Comparison of ENCODE assay signal across 8 cellular contexts in genomic region chr6:44630125-44631028, GRCh38.
DNase-seq lines count a peak whose midpoint lies in the region; ATAC-seq and TF ChIP-seq lines count a peak whose summit lies in the region.

No MANE protein-coding gene starts in this region.

- peaks cover 0 to 31% (median 0%) of the 10 kb centered on the region in 4 donors for H3K27me3 ChIP-seq in esophagus muscularis mucosa
- H3K27me3 ChIP-seq in osteoblast (ENCODE audit: insufficient read depth, low read length) = peaks cover 4% of the 10 kb centered on the region

- ATAC-seq in Right ventricle myocardium superior (ENCODE audit: poor library complexity) = peak; percentile 57
- ATAC-seq in GM19395 (IDR thresholded peaks at IDR 0.05; ENCODE audit: unreplicated experiment) = no peak

- WGBS in esophagus muscularis mucosa = 39% methylated on average over 10 of the region's 10 CpGs

- H3K9me3 ChIP-seq in esophagus muscularis mucosa = no peaks in the 10 kb centered on the region
- no peaks in the 10 kb centered on the region for H3K9me3 ChIP-seq in osteoblast (ENCODE audit: low read depth, low read length)

- intact Hi-C loops in Right ventricle myocardium superior (cut with DNase I) (loop anchor here (10.0 kb wide), 1 partner anchor 146 kb away; no protein-coding TSS in a partner anchor), cardiac septum (cut with DNase I) (no loop called here), esophagus muscularis mucosa (cut with DNase I) (no loop called here)

- peak; percentile 48 for DNase-seq in Right ventricle myocardium superior
- DNase-seq in cardiac septum (ENCODE audit: low spot score) = no peak
- peak; percentile 57 for DNase-seq in NAMALWA (ENCODE audit: low spot score)
- peak; percentile 57 for DNase-seq in UCSD-AML1 (lab: John Stamatoyannopoulos, UW; ENCODE audit: unreplicated experiment)
- no peak for DNase-seq in esophagus muscularis mucosa (ENCODE audit: extremely low spot score)
- peak; percentile 96 for DNase-seq in osteoblast (ENCODE audit: insufficient read length, low spot score, missing footprints)
- DNase-seq in activated gamma-delta T cell treated with Interleukin-2 at 50 U/mL for 16 hours = no peak

- no peaks in the 10 kb centered on the region for H3K79me2 ChIP-seq in osteoblast (ENCODE audit: insufficient read depth, low read length)

- peak overlapping the region; percentile 44 for H3K4me2 ChIP-seq in osteoblast (ENCODE audit: insufficient read depth, low read length)

- H3K36me3 ChIP-seq in esophagus muscularis mucosa (no peaks in the 10 kb centered on the region), osteoblast (ENCODE audit: insufficient read depth, low read length) (no peaks in the 10 kb centered on the region)

- TF ChIP-seq POLR2A in esophagus muscularis mucosa (IDR thresholded peaks at IDR 0.05; ENCODE audit: low read depth) = no peak

- TF ChIP-seq EP300 in esophagus muscularis mucosa (IDR thresholded peaks at IDR 0.05) = no peak

- H3K4me3 ChIP-seq in esophagus muscularis mucosa (no peak overlapping the region), osteoblast (ENCODE audit: insufficient read depth, low read length) (no peak overlapping the region)

- H3K4me1 ChIP-seq in esophagus muscularis mucosa (peaks cover 0 to 5% (median 0%) of the 10 kb centered on the region in 4 donors), osteoblast (ENCODE audit: insufficient read depth, low read length) (peaks cover 6% of the 10 kb centered on the region)

- TF ChIP-seq CTCF in esophagus muscularis mucosa (IDR thresholded peaks at IDR 0.05) (peak; percentile 17 to 29 (median 26)), osteoblast (IDR thresholded peaks at IDR 0.05; ENCODE audit: extremely low read depth, low read depth, low read length) (peak; percentile 75)

- H2AFZ ChIP-seq in osteoblast (ENCODE audit: low read length) = peak overlapping the region; percentile 64

- no peaks in the 10 kb centered on the region for H4K20me1 ChIP-seq in osteoblast (ENCODE audit: insufficient read depth, low read length)

- no peak overlapping the region for H3K27ac ChIP-seq in esophagus muscularis mucosa (replicated peaks in 1 of 4)
- no peak overlapping the region for H3K27ac ChIP-seq in osteoblast (ENCODE audit: low read depth, low read length)

Comparison
In these comparisons a context has a peak if more than half of its experiments do, and no peak if none do; other contexts are left out.
1. DNase-seq: peak in Right ventricle myocardium superior (single experiment), NAMALWA (single experiment), UCSD-AML1 (single experiment) and osteoblast (single experiment); none in cardiac septum (single experiment), esophagus muscularis mucosa (single experiment) and activated gamma-delta T cell treated with Interleukin-2 at 50 U/mL for 16 hours (single experiment).